Comparison of ENCODE assay signal across 8 cellular contexts in genomic region chr10:119078422-119079179, GRCh38. TPM values are rescaled to one million over a fixed set of nuclear protein-coding genes. Genes with fewer than 3 reads are reported as not detected.
DNase-seq lines count a peak whose midpoint lies in the region; ATAC-seq and TF ChIP-seq lines count a peak whose summit lies in the region.

No MANE protein-coding gene starts in this region.

- no peak for TF ChIP-seq CTCF in SK-N-SH (IDR thresholded peaks at IDR 0.05)
- TF ChIP-seq CTCF in activated B cell treated with CpG ODN at 0.5 μM for 24 hours (IDR thresholded peaks at IDR 0.05) = no peak

- TF ChIP-seq RAD21 in SK-N-SH (IDR thresholded peaks at IDR 0.05; ENCODE audit: low read length) = no peak

- H3K27me3 ChIP-seq in SK-N-SH (ENCODE audit: insufficient read depth) (no peaks in the 10 kb centered on the region), iPS DF 6.9 (ENCODE audit: control insufficient read depth, insufficient read depth, low read length) (no peaks in the 10 kb centered on the region)

- peaks cover 44% of the 10 kb centered on the region for H3K4me1 Mint-ChIP-seq in activated B cell treated with CpG ODN at 0.5 μM for 24 hours
- peaks cover 48% of the 10 kb centered on the region for H3K4me1 Mint-ChIP-seq in stimulated activated naive CD8-positive, alpha-beta T cell treated with anti-CD3 and anti-CD28 coated beads, Interleukin-15, amount 100 ng/mL, for 72 hours

- peaks cover 2 to 33% of the 10 kb centered on the region in 2 experiments for H3K36me3 ChIP-seq in SK-N-SH (replicated peaks in 1 of 2; ENCODE audit: control insufficient read depth in 1 of 2, insufficient read depth in 2 of 2, low read length in 1 of 2)
- no peaks in the 10 kb centered on the region for H3K36me3 ChIP-seq in iPS DF 6.9 (ENCODE audit: control insufficient read depth, insufficient read depth, low read length)

- no peak overlapping the region for H3K27ac Mint-ChIP-seq in activated B cell treated with CpG ODN at 0.5 μM for 24 hours
- H3K27ac Mint-ChIP-seq in stimulated activated naive CD8-positive, alpha-beta T cell treated with anti-CD3 and anti-CD28 coated beads, Interleukin-15, amount 100 ng/mL, for 72 hours = peak overlapping the region in 1 of 2 donors; percentile 36

- peak overlapping the region; percentile 79 to 82 for H3K4me3 ChIP-seq in SK-N-SH (ENCODE audit: low read depth in 2 of 2, low read length in 1 of 2)
- H3K4me3 ChIP-seq in iPS DF 6.9 (ENCODE audit: low read length) = peak overlapping the region; percentile 86; the same call in 1 of the 2 replicates

- H2AFZ ChIP-seq in SK-N-SH (ENCODE audit: low read depth) = no peak overlapping the region

- H4K20me1 ChIP-seq in SK-N-SH (ENCODE audit: insufficient read depth) = peaks cover 63% of the 10 kb centered on the region

- H3K4me1 ChIP-seq in SK-N-SH (ENCODE audit: control insufficient read depth in 1 of 2, insufficient read depth in 2 of 2, low read depth in 1 of 2, low read length in 1 of 2) (peaks cover 5 to 15% of the 10 kb centered on the region in 2 experiments), iPS DF 6.9 (ENCODE audit: control insufficient read depth, insufficient read depth, low read length) (no peaks in the 10 kb centered on the region)

- peak overlapping the region; percentile 94 for H3K4me2 ChIP-seq in SK-N-SH

- peaks cover 26% of the 10 kb centered on the region for H3F3A ChIP-seq in SK-N-SH (replicated peaks; ENCODE audit: insufficient read depth)

- no peak for TF ChIP-seq EP300 in SK-N-SH (IDR thresholded peaks at IDR 0.05; ENCODE audit: borderline replicate concordance in 1 of 2, low read depth in 1 of 2, low read length in 1 of 2)

- H3K79me2 ChIP-seq in SK-N-SH (ENCODE audit: insufficient read depth) = peaks cover 82% of the 10 kb centered on the region

- intact Hi-C loops in activated B cell treated with CpG ODN at 0.5 μM for 24 hours (cut with micrococcal nuclease) = no loop called here

- H3K9me3 ChIP-seq in SK-N-SH (no peaks in the 10 kb centered on the region), iPS DF 6.9 (ENCODE audit: control insufficient read depth, insufficient read depth, low read length) (no peaks in the 10 kb centered on the region)

- no peaks in the 10 kb centered on the region for H3K27me3 Mint-ChIP-seq in activated B cell treated with CpG ODN at 0.5 μM for 24 hours
- no peaks in the 10 kb centered on the region for H3K27me3 Mint-ChIP-seq in stimulated activated naive CD8-positive, alpha-beta T cell treated with anti-CD3 and anti-CD28 coated beads, Interleukin-15, amount 100 ng/mL, for 72 hours

- H3K4me3 Mint-ChIP-seq in activated B cell treated with CpG ODN at 0.5 μM for 24 hours = peak overlapping the region; percentile 89
- H3K4me3 Mint-ChIP-seq in stimulated activated naive CD8-positive, alpha-beta T cell treated with anti-CD3 and anti-CD28 coated beads, Interleukin-15, amount 100 ng/mL, for 72 hours = peak overlapping the region; percentile 91 to 98

- H3K36me3 Mint-ChIP-seq in activated B cell treated with CpG ODN at 0.5 μM for 24 hours (ENCODE audit: low read depth) = peaks cover 35% of the 10 kb centered on the region

- no peak for DNase-seq in SK-N-SH
- DNase-seq in activated B cell treated with CpG ODN at 0.5 μM for 24 hours = no peak
- DNase-seq in iPS DF 6.9 (ENCODE audit: low read depth, low spot score) = no peak
- DNase-seq in stimulated activated naive CD8-positive, alpha-beta T cell treated with anti-CD3 and anti-CD28 coated beads, Interleukin-15, amount 100 ng/mL, for 72 hours = no peak
- no peak for DNase-seq in amygdala (lab: John Stamatoyannopoulos, UW)

- WGBS in SK-N-SH (ENCODE audit: low lambda C conversion rate) = 61% methylated on average over 10 of the region's 10 CpGs
- WGBS in iPS DF 6.9 (ENCODE audit: insufficient coverage, insufficient read length) = no CpG with 5 or more reads among the region's 10 CpGs

- CTCF ChIA-PET in SK-N-SH (lab: Yijun Ruan, JAX) (no interaction called here), activated B cell treated with CpG ODN at 0.5 μM for 24 hours (lab: Charles Lee) (interaction anchor here (1.7 kb wide), 1 partner anchor 26 kb away, joined by 5 read pairs; the partner anchor contains the start of gene DENND10)

- peak overlapping the region; percentile 99 for H3K9ac ChIP-seq in SK-N-SH

- ATAC-seq in SK-N-SH treated with all-trans-retinoic acid at 6 μM for 48 hours (no peak), activated B cell treated with CpG ODN at 0.5 μM for 24 hours (ENCODE audit: low read depth) (no peak), HG03196 (IDR thresholded peaks at IDR 0.05; ENCODE audit: unreplicated experiment) (no peak), GM19328 (IDR thresholded peaks at IDR 0.05; ENCODE audit: unreplicated experiment) (no peak)
- ATAC-seq in stimulated activated naive CD8-positive, alpha-beta T cell treated with anti-CD3 and anti-CD28 coated beads, Interleukin-15, amount 100 ng/mL, for 72 hours = no peak

- POLR2A ChIA-PET in SK-N-SH (lab: Yijun Ruan, JAX) (interaction anchor here (1.1 kb wide), 1 partner anchor 87 kb away, joined by 3 read pairs; the partner anchor contains the start of gene SFXN4), activated B cell treated with CpG ODN at 0.5 μM for 24 hours (lab: Charles Lee) (interaction anchor here (2.2 kb wide), 1 partner anchor 26 kb away, joined by 13 read pairs; the partner anchor contains the start of gene DENND10)

- H3K9me2 ChIP-seq in SK-N-SH = no peaks in the 10 kb centered on the region

- no peaks in the 10 kb centered on the region for H3K9me3 Mint-ChIP-seq in activated B cell treated with CpG ODN at 0.5 μM for 24 hours
- H3K9me3 Mint-ChIP-seq in stimulated activated naive CD8-positive, alpha-beta T cell treated with anti-CD3 and anti-CD28 coated beads, Interleukin-15, amount 100 ng/mL, for 72 hours = no peaks in the 10 kb centered on the region

- H3K27ac ChIP-seq in SK-N-SH (ENCODE audit: low read depth in 2 of 2, low read length in 1 of 2) (peak overlapping the region in 1 of 2 experiments; percentile 95; a peak in 1 of 4 replicates), iPS DF 6.9 (ENCODE audit: low read length) (no peak overlapping the region)

TF ChIP-seq in SK-N-SH, 30 proteins besides CTCF, POLR2A, EP300 and RAD21 (continues in another document):
- TF ChIP-seq ZBTB33 (IDR thresholded peaks at IDR 0.05; ENCODE audit: borderline replicate concordance, low read depth) = no peak

TF ChIP-seq in SK-N-SH treated with all-trans-retinoic acid at 6 μM for 48 hours, 23 proteins besides CTCF, POLR2A, EP300 and RAD21 (continues in another document):
- TF ChIP-seq ZNF565 (CRISPR knock-in tag; conservative IDR thresholded peaks at IDR 0.05; ENCODE audit: low read depth) (no peak), OSR1 (CRISPR knock-in tag; IDR thresholded peaks at IDR 0.05) (no peak), ZFP3 (CRISPR knock-in tag; IDR thresholded peaks at IDR 0.05) (no peak), TSHZ2 (CRISPR knock-in tag; IDR thresholded peaks at IDR 0.05) (no peak), CSRNP3 (CRISPR knock-in tag; IDR thresholded peaks at IDR 0.05) (no peak), ZNF70 (CRISPR knock-in tag; IDR thresholded peaks at IDR 0.05) (no peak), SNAI2 (CRISPR knock-in tag; IDR thresholded peaks at IDR 0.05) (no peak), GLIS3 (CRISPR knock-in tag; IDR thresholded peaks at IDR 0.05) (no peak), ISL1 (CRISPR knock-in tag; IDR thresholded peaks at IDR 0.05) (no peak)

RNA-seq across cellular contexts. Expression of gene EIF3A, which starts 2.0 kb away (rescaled TPM):
- 24.5 and 25.8 TPM in 2 replicates for polyA plus RNA-seq in SK-N-SH (2012; rRNA removed)
- polyA plus RNA-seq in SK-N-SH (2012; cell fraction: cytosol; rRNA removed) = 39.0 and 50.0 TPM in 2 replicates
- polyA plus RNA-seq in SK-N-SH (2012; cell fraction: nucleus; rRNA removed) = 25.6 and 33.6 TPM in 2 replicates
- total RNA-seq in activated B cell treated with CpG ODN at 0.5 μM for 24 hours = 109 and 114 TPM in 2 replicates

RNA-seq across cellular contexts. Expression of gene DENND10, which starts 25.3 kb away (rescaled TPM):
- polyA plus RNA-seq in SK-N-SH (2012; rRNA removed) = 48.4 and 54.7 TPM in 2 replicates
- polyA plus RNA-seq in SK-N-SH (2012; cell fraction: cytosol; rRNA removed) = 63.8 and 67.7 TPM in 2 replicates
- 31.9 and 46.3 TPM in 2 replicates for polyA plus RNA-seq in SK-N-SH (2012; cell fraction: nucleus; rRNA removed)
- total RNA-seq in activated B cell treated with CpG ODN at 0.5 μM for 24 hours = 14.4 and 15.0 TPM in 2 replicates

RNA-seq across cellular contexts. Expression of gene NANOS1, which starts 49.1 kb away (rescaled TPM):
- polyA plus RNA-seq in SK-N-SH (2012; rRNA removed) = 0.81 and 0.86 TPM in 2 replicates
- polyA plus RNA-seq in SK-N-SH (2012; cell fraction: cytosol; rRNA removed) = 1.1 and 1.3 TPM in 2 replicates
- 0.20 and 0.45 TPM in 2 replicates for polyA plus RNA-seq in SK-N-SH (2012; cell fraction: nucleus; rRNA removed)
- total RNA-seq in activated B cell treated with CpG ODN at 0.5 μM for 24 hours = 0.15 and 0.33 TPM in 2 replicates
